Comparison of ENCODE assay signal across 1 cellular context in the genomic region with DNA sequence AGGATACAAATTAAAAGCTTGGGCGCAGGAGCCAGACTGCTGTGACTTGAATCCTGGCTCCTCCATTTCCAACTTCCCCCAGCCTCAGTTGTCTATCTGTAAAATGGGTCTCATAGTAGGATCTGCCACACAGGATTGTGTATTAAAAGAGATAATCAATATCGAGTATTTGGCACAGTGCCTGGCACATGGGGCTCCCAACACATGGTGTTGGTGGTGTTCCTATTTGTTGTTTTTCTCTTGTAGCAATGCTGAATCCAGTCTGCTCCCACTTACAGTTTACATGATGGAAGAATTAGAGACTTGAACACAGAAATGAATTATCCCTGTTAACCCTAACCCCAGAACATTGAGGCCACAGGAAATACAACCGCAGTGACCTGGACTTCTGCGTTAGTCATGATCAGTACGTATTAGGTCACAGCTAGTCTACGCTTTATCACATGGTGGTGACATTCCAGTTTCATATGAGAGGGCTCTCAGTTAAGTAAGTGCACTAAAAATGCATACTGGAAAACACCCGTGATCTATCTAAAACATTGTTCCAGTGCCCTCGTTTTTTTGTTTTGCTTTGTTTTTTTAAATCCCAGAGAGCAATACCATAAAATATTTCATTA.
TF ChIP-seq lines count a peak whose summit lies in the region.

No MANE protein-coding gene starts in this region.

TF ChIP-seq in IMR-90, 13 proteins besides CTCF, POLR2A, EP300 and RAD21 (continued from another document):
- TF ChIP-seq ELK1 (IDR thresholded peaks at IDR 0.05; ENCODE audit: borderline replicate concordance, low read depth, low read length): no peak
- TF ChIP-seq CEBPB (IDR thresholded peaks at IDR 0.05; ENCODE audit: low read depth, low read length): peak; percentile 53; the same call in 1 of the 2 replicates
- no peak for TF ChIP-seq SMC3 (IDR thresholded peaks at IDR 0.05; ENCODE audit: low read depth, low read length)
- no peak for TF ChIP-seq MXI1 (IDR thresholded peaks at IDR 0.05; ENCODE audit: borderline replicate concordance, low read depth, low read length)
- TF ChIP-seq CHD1 (IDR thresholded peaks at IDR 0.05; ENCODE audit: low read depth, low read length): no peak
- TF ChIP-seq RFX5 (IDR thresholded peaks at IDR 0.05; ENCODE audit: low read depth, low read length): no peak
- no peak for TF ChIP-seq MAZ (IDR thresholded peaks at IDR 0.05; ENCODE audit: borderline replicate concordance, low read depth, low read length)
- no peak; the same call in 1 of the 2 replicates for TF ChIP-seq BHLHE40 (IDR thresholded peaks at IDR 0.05; ENCODE audit: low read depth, low read length)
- TF ChIP-seq USF2 (IDR thresholded peaks at IDR 0.05; ENCODE audit: low read depth, low read length): peak; percentile 69; the same call in 1 of the 2 replicates
